17 cellular contexts compared by ENCODE assay signal in genomic region chr14:63523735-63524408, GRCh38. TPM values are rescaled to one million over a fixed set of nuclear protein-coding genes. Genes with fewer than 3 reads are reported as not detected.
DNase-seq lines count a peak whose midpoint lies in the region; ATAC-seq and TF ChIP-seq lines count a peak whose summit lies in the region.
"Had no signal": no experiment of that assay in that cellular context is flagged by ENCODE, and none has a peak within 500 bp of the region (broad histone marks: within the 10 kb centered on the region; RNA-seq: fewer than 3 reads in every experiment).

No MANE protein-coding gene starts in this region.

- peaks cover 21% of the 10 kb centered on the region for H3K4me1 Mint-ChIP-seq in activated CD4-positive, alpha-beta T cell treated with anti-CD3 and anti-CD28 coated beads for 36 hours
- H3K4me1 Mint-ChIP-seq in glutamatergic neuron (ENCODE audit: low read depth, unreplicated experiment), result peaks cover 15% of the 10 kb centered on the region
- H3K4me1 Mint-ChIP-seq in progenitor cell of endocrine pancreas (ENCODE audit: low read depth), result peaks cover 2% of the 10 kb centered on the region
- H3K4me1 Mint-ChIP-seq: nephron progenitor cell had no signal

- no peaks in the 10 kb centered on the region for H4K20me1 ChIP-seq in OCI-LY7 (ENCODE audit: insufficient read depth, low read length)

- POLR2A ChIA-PET in activated CD4-positive, alpha-beta T cell treated with anti-CD3 and anti-CD28 coated beads for 36 hours (lab: Charles Lee), result no interaction called here
- POLR2A ChIA-PET in OCI-LY7 (lab: Charles Lee), result interaction anchor here (0.9 to 1.8 kb wide), 2 partner anchors 13 to 20 kb away, joined by 3 to 7 read pairs; partner anchors contain the start of gene PPP2R5E

- CTCF ChIA-PET in activated CD4-positive, alpha-beta T cell treated with anti-CD3 and anti-CD28 coated beads for 36 hours (lab: Charles Lee), result interaction anchor here (0.7 kb wide), 1 partner anchor 14 kb away, joined by 4 read pairs; no protein-coding TSS in a partner anchor
- CTCF ChIA-PET in OCI-LY7 (lab: Charles Lee; ENCODE audit: unreplicated experiment), result no interaction called here

- peak overlapping the region; percentile 8 for H3K27ac Mint-ChIP-seq in activated CD4-positive, alpha-beta T cell treated with anti-CD3 and anti-CD28 coated beads for 36 hours
- peak overlapping the region; percentile 99 for H3K27ac Mint-ChIP-seq in glutamatergic neuron (ENCODE audit: unreplicated experiment)
- H3K27ac Mint-ChIP-seq in progenitor cell of endocrine pancreas, result peak overlapping the region; percentile 45

- no peaks in the 10 kb centered on the region for H3K9me2 ChIP-seq in OCI-LY7 (ENCODE audit: insufficient read depth, low read length)

- H3K27me3 Mint-ChIP-seq in activated CD4-positive, alpha-beta T cell treated with anti-CD3 and anti-CD28 coated beads for 36 hours, result no peaks in the 10 kb centered on the region
- H3K27me3 Mint-ChIP-seq in glutamatergic neuron (ENCODE audit: unreplicated experiment) (peaks cover 2% of the 10 kb centered on the region), progenitor cell of endocrine pancreas (no peaks in the 10 kb centered on the region)

- peaks cover 44% of the 10 kb centered on the region for H3K36me3 ChIP-seq in OCI-LY7 (ENCODE audit: insufficient read depth, low read length)
- H3K36me3 ChIP-seq in vagina, result peaks cover 0 to 5% of the 10 kb centered on the region in 2 donors
- H3K36me3 ChIP-seq: brain microvascular endothelial cell had no signal

- no peak for DNase-seq in activated CD4-positive, alpha-beta T cell treated with anti-CD3 and anti-CD28 coated beads for 36 hours
- DNase-seq in activated CD4-positive, alpha-beta T cell treated with anti-CD3 and anti-CD28 coated beads, Interleukin-2, amount 50 U/mL, for 48 hours, result no peak
- DNase-seq in OCI-LY7 (ENCODE audit: low spot score) (no peak), glutamatergic neuron (no peak), progenitor cell of endocrine pancreas (ENCODE audit: low spot score, unreplicated experiment) (no peak), vagina (ENCODE audit: extremely low spot score in 2 of 2) (no peak), iPS-NIHi7 (ENCODE audit: extremely low spot score) (no peak)
- DNase-seq in stimulated activated naive CD4-positive, alpha-beta T cell (lab: John Stamatoyannopoulos, UW), result no peak
- DNase-seq: brain microvascular endothelial cell, C1 segment of cervical spinal cord, DMS 273 treated with DMSO at 0.1 percent for 48 hours, NCI-H2081, NCI-H510A treated with DMSO at 0.1 percent for 48 hours, nephron progenitor cell, sigmoid colon, SW 1271 had no signal

- H3K27ac ChIP-seq in OCI-LY7 (ENCODE audit: low read depth, low read length, poor library complexity, severe bottlenecking), result peak overlapping the region; percentile 93
- no peak overlapping the region for H3K27ac ChIP-seq in vagina
- H3K27ac ChIP-seq: brain microvascular endothelial cell, coronary artery had no signal

- H2AFZ ChIP-seq in OCI-LY7 (ENCODE audit: low read length), result peak overlapping the region; percentile 9; the same call in 1 of the 2 replicates

- peaks cover 19% of the 10 kb centered on the region for H3K36me3 Mint-ChIP-seq in activated CD4-positive, alpha-beta T cell treated with anti-CD3 and anti-CD28 coated beads for 36 hours (ENCODE audit: low read depth)
- H3K36me3 Mint-ChIP-seq in glutamatergic neuron (ENCODE audit: unreplicated experiment) (peaks cover 19% of the 10 kb centered on the region), progenitor cell of endocrine pancreas (ENCODE audit: insufficient read depth) (peaks cover 32% of the 10 kb centered on the region)

- intact Hi-C loops in activated CD4-positive, alpha-beta T cell treated with anti-CD3 and anti-CD28 coated beads for 36 hours (cut with DNase I, micrococcal nuclease), result no loop called here
- intact Hi-C loops in OCI-LY7 (cut with micrococcal nuclease; ENCODE audit: unreplicated experiment), result no loop called here
- intact Hi-C loops in vagina (cut with DNase I), result no loop called here

- peak overlapping the region; percentile 66 for H3K4me2 ChIP-seq in OCI-LY7 (ENCODE audit: low read length)

- TF ChIP-seq POLR2A in vagina (IDR thresholded peaks at IDR 0.05), result no peak

- peaks cover 36% of the 10 kb centered on the region; the same call in 1 of the 2 replicates for H3K79me2 ChIP-seq in OCI-LY7 (ENCODE audit: insufficient read depth, low read depth, low read length)

- BruUV-seq in OCI-LY7 (replicated peaks; lab: Mats Ljungman, UMichigan), result TSS peak; percentile 12

- H3K9me3 ChIP-seq in OCI-LY7 (ENCODE audit: low read length) (no peaks in the 10 kb centered on the region), vagina (no peaks in the 10 kb centered on the region)
- H3K9me3 ChIP-seq: sigmoid colon had no signal

- H3K4me1 ChIP-seq in OCI-LY7 (ENCODE audit: insufficient read depth, low read length, poor library complexity, severe bottlenecking) (peaks cover 28% of the 10 kb centered on the region), vagina (peaks cover 17% of the 10 kb centered on the region)

- H3K9me3 Mint-ChIP-seq in activated CD4-positive, alpha-beta T cell treated with anti-CD3 and anti-CD28 coated beads for 36 hours (ENCODE audit: low read depth), result no peaks in the 10 kb centered on the region
- H3K9me3 Mint-ChIP-seq in glutamatergic neuron (ENCODE audit: unreplicated experiment) (peaks cover 7% of the 10 kb centered on the region), progenitor cell of endocrine pancreas (ENCODE audit: low read depth) (peaks cover 3% of the 10 kb centered on the region)

- no peak for ATAC-seq in activated CD4-positive, alpha-beta T cell treated with anti-CD3 and anti-CD28 coated beads for 36 hours

- H3K4me3 ChIP-seq in OCI-LY7 (ENCODE audit: low read depth, low read length, poor library complexity, severe bottlenecking) (peak overlapping the region; percentile 46), vagina (no peak overlapping the region)
- H3K4me3 ChIP-seq: coronary artery, sigmoid colon had no signal

- no peak for TF ChIP-seq CTCF in OCI-LY7 (conservative IDR thresholded peaks at IDR 0.05; ENCODE audit: low read length)
- no peak for TF ChIP-seq CTCF in glutamatergic neuron (IDR thresholded peaks at IDR 0.05; ENCODE audit: partially characterized antibody, unreplicated experiment)
- TF ChIP-seq CTCF in progenitor cell of endocrine pancreas (IDR thresholded peaks at IDR 0.05; ENCODE audit: unreplicated experiment), result no peak
- no peak for TF ChIP-seq CTCF in vagina (IDR thresholded peaks at IDR 0.05)

- no peaks in the 10 kb centered on the region for H3K27me3 ChIP-seq in vagina
- H3K27me3 ChIP-seq: brain microvascular endothelial cell, sigmoid colon had no signal

- H3K4me3 Mint-ChIP-seq in activated CD4-positive, alpha-beta T cell treated with anti-CD3 and anti-CD28 coated beads for 36 hours, result no peak overlapping the region
- H3K4me3 Mint-ChIP-seq in glutamatergic neuron (ENCODE audit: unreplicated experiment) (peak overlapping the region; percentile 73), progenitor cell of endocrine pancreas (ENCODE audit: low read depth) (no peak overlapping the region)
- H3K4me3 Mint-ChIP-seq: nephron progenitor cell had no signal

RNA-seq across cellular contexts. Expression of gene PPP2R5E, which starts 19.3 kb away (rescaled TPM):
- total RNA-seq in activated CD4-positive, alpha-beta T cell treated with anti-CD3 and anti-CD28 coated beads for 36 hours, result 10 to 100 TPM; 38.4 to 40.4 TPM
- total RNA-seq in OCI-LY7 (2014; rRNA removed; shearing (Covaris generic)), result 10.1 and 12.5 TPM in 2 replicates
- total RNA-seq in OCI-LY7 (2022), result 47.8 and 48.8 TPM in 2 replicates
- 67.7 TPM for total RNA-seq in glutamatergic neuron (ENCODE audit: unreplicated experiment)
- total RNA-seq in progenitor cell of endocrine pancreas, result 55.3 and 56.7 TPM in 2 replicates
- 22.6 TPM for total RNA-seq in vagina

Comparison
In these comparisons a context has a peak if more than half of its experiments do, and no peak if none do; other contexts are left out.
1. H3K27ac Mint-ChIP-seq: peak in every context shown above with its lines; median percentile 99 in glutamatergic neuron; 45 in progenitor cell of endocrine pancreas; 8 in activated CD4-positive, alpha-beta T cell treated with anti-CD3 and anti-CD28 coated beads for 36 hours.